ENCODE assay signal across 8 cellular contexts in the genomic region with DNA sequence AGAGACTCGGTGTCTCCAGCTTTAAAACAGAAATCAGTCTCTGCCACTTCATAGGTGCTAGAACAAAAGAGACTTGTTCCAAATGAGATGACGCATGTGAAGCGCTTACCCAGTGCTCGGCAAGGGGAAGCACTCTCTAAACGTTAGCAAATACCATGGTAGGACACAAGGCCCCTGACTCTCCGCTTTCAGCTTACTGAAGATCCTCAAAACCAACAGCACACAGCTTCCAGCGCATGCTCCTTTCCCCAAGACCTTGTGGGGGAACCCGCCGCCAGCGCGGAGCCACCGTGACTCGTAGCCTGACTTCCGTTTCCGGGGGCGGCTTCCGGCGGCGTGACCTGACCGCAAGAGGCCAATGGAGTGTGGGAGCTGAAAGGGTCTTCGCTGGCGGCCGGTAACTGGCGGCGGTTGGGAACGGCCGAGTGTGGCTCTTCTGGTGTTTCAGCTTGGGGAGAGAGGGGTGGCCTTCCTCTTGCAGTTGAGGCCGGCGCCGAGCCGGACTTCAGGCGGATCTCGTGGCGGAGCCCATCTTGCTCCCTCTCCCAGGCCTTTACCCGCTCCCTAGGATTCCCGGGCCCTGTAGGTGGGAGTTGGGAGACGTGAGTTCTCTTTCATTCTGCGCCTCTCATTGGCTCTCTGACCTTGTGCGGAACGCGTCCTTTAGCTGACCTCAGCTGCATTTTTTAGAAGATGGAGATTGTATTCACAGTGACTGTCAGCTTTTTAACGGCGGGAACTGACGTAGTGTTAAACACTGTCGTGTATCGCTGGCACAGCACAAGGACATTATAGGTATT. TPM values are rescaled to one million over a fixed set of nuclear protein-coding genes. Genes with fewer than 3 reads are reported as not detected.
DNase-seq lines count a peak whose midpoint lies in the region; ATAC-seq, FAIRE-seq and TF ChIP-seq lines count a peak whose summit lies in the region.

A gene with protein sequence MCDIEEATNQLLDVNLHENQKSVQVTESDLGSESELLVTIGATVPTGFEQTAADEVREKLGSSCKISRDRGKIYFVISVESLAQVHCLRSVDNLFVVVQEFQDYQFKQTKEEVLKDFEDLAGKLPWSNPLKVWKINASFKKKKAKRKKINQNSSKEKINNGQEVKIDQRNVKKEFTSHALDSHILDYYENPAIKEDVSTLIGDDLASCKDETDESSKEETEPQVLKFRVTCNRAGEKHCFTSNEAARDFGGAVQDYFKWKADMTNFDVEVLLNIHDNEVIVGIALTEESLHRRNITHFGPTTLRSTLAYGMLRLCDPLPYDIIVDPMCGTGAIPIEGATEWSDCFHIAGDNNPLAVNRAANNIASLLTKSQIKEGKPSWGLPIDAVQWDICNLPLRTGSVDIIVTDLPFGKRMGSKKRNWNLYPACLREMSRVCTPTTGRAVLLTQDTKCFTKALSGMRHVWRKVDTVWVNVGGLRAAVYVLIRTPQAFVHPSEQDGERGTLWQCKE (plus strand): TSS at position 324 of the 800 bp plus-strand sequence. CDS start 2,015 bp downstream, outside the sequence.

- ATAC-seq in HG03460 (IDR thresholded peaks at IDR 0.05; ENCODE audit: unreplicated experiment) (peak; percentile 98), HepG2 (peak; percentile 98)

- in situ Hi-C loops in HepG2 (cut with HindIII; ENCODE audit: extremely low pct_ligation_motif_present, low pct_unique_long_range_greater_than_20kb): no loop called here

- TF ChIP-seq EP300 in HepG2 (IDR thresholded peaks at IDR 0.05; ENCODE audit: low read depth in 2 of 2, low read length in 2 of 2) (no peak), HepG2 (CRISPR knock-in tag; IDR thresholded peaks at IDR 0.05; ENCODE audit: borderline replicate concordance) (peak; percentile 69)

- peak; percentile 45 for TF ChIP-seq RAD21 in HepG2 (CRISPR knock-in tag; IDR thresholded peaks at IDR 0.05)

- H3K4me3 ChIP-seq in BLaER1: peak within 1 kb of the TSS; percentile 73
- peak within 1 kb of the TSS; percentile 58 to 88 (median 76) for H3K4me3 ChIP-seq in HepG2 (replicated peaks in 1 of 3; ENCODE audit: insufficient read depth in 1 of 3, low read depth in 2 of 3, low read length in 3 of 3)

- peak; percentile 64 for DNase-seq in GM19240 (ENCODE audit: insufficient read length, low spot score)
- peak; percentile 56 for DNase-seq in NCI-H748 treated with DMSO at 0.1 percent for 48 hours (lab: John Stamatoyannopoulos, UW)
- DNase-seq in activated CD4-positive, alpha-beta T cell treated with anti-CD3 and anti-CD28 coated beads, Interleukin-2, amount 50 U/mL, for 24 hours (ENCODE audit: low read depth in 1 of 2, low spot score in 1 of 2): peak; percentile 83 to 94
- DNase-seq in dermis blood vessel endothelial cell: peak; percentile 95
- DNase-seq in HepG2 (ENCODE audit: low spot score): peak; percentile 93
- peak; percentile 95 for DNase-seq in stimulated activated CD4-positive, alpha-beta T cell treated with anti-CD3 and anti-CD28 coated beads, Interleukin-4, amount 100 ng/mL, for 24 hours

- H3K4me1 ChIP-seq in BLaER1 (peaks cover 20% of the 10 kb centered on the region), HepG2 (ENCODE audit: insufficient read depth, low read length) (peaks cover 36% of the 10 kb centered on the region)

- intact Hi-C loops in HepG2 (cut with micrococcal nuclease; ENCODE audit: unreplicated experiment): loop anchor here (1.0 kb wide), 2 partner anchors 10 to 34 kb away; a partner anchor contains a TSS

- POLR2A ChIA-PET in HepG2 (lab: Yijun Ruan, JAX): interaction anchor here (0.6 to 3.7 kb wide), 34 partner anchors 9 to 752 kb away, joined by 3 to 112 read pairs (median 4); a partner anchor contains a TSS

- peaks cover 18% of the 10 kb centered on the region for H3K79me2 ChIP-seq in HepG2 (ENCODE audit: insufficient read depth, low read length)

- no peaks in the 10 kb centered on the region for H4K20me1 ChIP-seq in BLaER1
- no peaks in the 10 kb centered on the region for H4K20me1 ChIP-seq in HepG2 (ENCODE audit: insufficient read depth, low read length)

- peak; percentile 92 for FAIRE-seq in HepG2 (lab: Jason Lieb, UNC)

- H3K9me3 ChIP-seq in BLaER1 (no peaks in the 10 kb centered on the region), HepG2 (ENCODE audit: low read length) (no peaks in the 10 kb centered on the region)

- H3K4me2 ChIP-seq in BLaER1: peak within 1 kb of the TSS; percentile 82
- peak within 1 kb of the TSS; percentile 81 for H3K4me2 ChIP-seq in HepG2 (ENCODE audit: low read depth, low read length)

- BruUV-seq in HepG2 (replicated peaks; lab: Mats Ljungman, UMichigan): TSS peak; percentile 83

- under 1% methylated on average over 36 of the region's 46 CpGs for WGBS in HepG2 (ENCODE audit: low lambda C conversion rate)

- H3K27ac ChIP-seq in BLaER1: peak within 1 kb of the TSS; percentile 95
- peak within 1 kb of the TSS; percentile 98 for H3K27ac ChIP-seq in HepG2 (ENCODE audit: extremely low read length, insufficient read depth, low read length)

- no peak for TF ChIP-seq CTCF in HepG2 (CRISPR knock-in tag; IDR thresholded peaks at IDR 0.05)

- CTCF ChIA-PET in HepG2 (lab: Yijun Ruan, JAX; ENCODE audit: low intra/inter-chr PET ratio, low total read pairs): interaction anchor here (1.2 kb wide), 1 partner anchor 9 kb away, joined by 3 read pairs; no protein-coding TSS in a partner anchor

- TF ChIP-seq POLR2A in HepG2 (IDR thresholded peaks at IDR 0.05; ENCODE audit: insufficient read depth in 1 of 2, low read depth in 2 of 2, low read length in 2 of 2): peak; percentile 93 to 94

- H2AFZ ChIP-seq in HepG2 (ENCODE audit: low read length): peak within 1 kb of the TSS; percentile 75

- H3K9ac ChIP-seq in BLaER1 (peak within 1 kb of the TSS; percentile 92), HepG2 (ENCODE audit: insufficient read depth, low read depth, low read length) (peak within 1 kb of the TSS; percentile 95)

- H3K36me3 ChIP-seq in BLaER1 (peaks cover 35% of the 10 kb centered on the region), HepG2 (replicated peaks in 1 of 2; ENCODE audit: control insufficient read depth in 1 of 2, insufficient read depth in 2 of 2, low read length in 2 of 2) (peaks cover 2 to 26% of the 10 kb centered on the region in 2 experiments; a peak in 3 of 5 replicates)

- H3K27me3 ChIP-seq in BLaER1: no peaks in the 10 kb centered on the region
- no peaks in the 10 kb centered on the region for H3K27me3 ChIP-seq in HepG2 (ENCODE audit: control insufficient read depth in 1 of 2, insufficient read depth in 2 of 2, low read length in 2 of 2)

TF ChIP-seq in HepG2, 621 proteins besides CTCF, POLR2A, EP300 and RAD21 (continues in another document):
- peak; percentile 71 for TF ChIP-seq ZNF143 (CRISPR knock-in tag; IDR thresholded peaks at IDR 0.05)
- peak; percentile 63; the same call in 1 of the 2 replicates for TF ChIP-seq ZBTB8A (CRISPR knock-in tag; IDR thresholded peaks at IDR 0.05; ENCODE audit: borderline replicate concordance, low read depth)
- no peak for TF ChIP-seq ZNF282 (IDR thresholded peaks at IDR 0.05; ENCODE audit: partially characterized antibody)
- no peak for TF ChIP-seq ZNF496 (CRISPR knock-in tag; IDR thresholded peaks at IDR 0.05; ENCODE audit: insufficient replicate concordance)
- peak; percentile 53; the same call in 1 of the 2 replicates for TF ChIP-seq NAIF1 (CRISPR knock-in tag; IDR thresholded peaks at IDR 0.05; ENCODE audit: borderline replicate concordance)
- TF ChIP-seq, protein P1, sequence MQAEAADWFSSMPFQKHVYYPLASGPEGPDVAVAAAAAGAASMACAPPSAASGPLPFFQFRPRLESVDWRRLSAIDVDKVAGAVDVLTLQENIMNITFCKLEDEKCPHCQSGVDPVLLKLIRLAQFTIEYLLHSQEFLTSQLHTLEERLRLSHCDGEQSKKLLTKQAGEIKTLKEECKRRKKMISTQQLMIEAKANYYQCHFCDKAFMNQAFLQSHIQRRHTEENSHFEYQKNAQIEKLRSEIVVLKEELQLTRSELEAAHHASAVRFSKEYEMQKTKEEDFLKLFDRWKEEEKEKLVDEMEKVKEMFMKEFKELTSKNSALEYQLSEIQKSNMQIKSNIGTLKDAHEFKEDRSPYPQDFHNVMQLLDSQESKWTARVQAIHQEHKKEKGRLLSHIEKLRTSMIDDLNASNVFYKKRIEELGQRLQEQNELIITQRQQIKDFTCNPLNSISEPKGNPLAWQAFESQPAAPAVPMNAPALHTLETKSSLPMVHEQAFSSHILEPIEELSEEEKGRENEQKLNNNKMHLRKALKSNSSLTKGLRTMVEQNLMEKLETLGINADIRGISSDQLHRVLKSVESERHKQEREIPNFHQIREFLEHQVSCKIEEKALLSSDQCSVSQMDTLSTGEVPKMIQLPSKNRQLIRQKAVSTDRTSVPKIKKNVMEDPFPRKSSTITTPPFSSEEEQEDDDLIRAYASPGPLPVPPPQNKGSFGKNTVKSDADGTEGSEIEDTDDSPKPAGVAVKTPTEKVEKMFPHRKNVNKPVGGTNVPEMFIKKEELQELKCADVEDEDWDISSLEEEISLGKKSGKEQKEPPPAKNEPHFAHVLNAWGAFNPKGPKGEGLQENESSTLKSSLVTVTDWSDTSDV (CRISPR knock-in tag; IDR thresholded peaks at IDR 0.05): no peak
- peak; percentile 78; the same call in 1 of the 2 replicates for TF ChIP-seq ZMYM4 (CRISPR knock-in tag; IDR thresholded peaks at IDR 0.05)

RNA-seq across cellular contexts. Expression of the gene that starts here (rescaled TPM):
- total RNA-seq in dermis blood vessel endothelial cell (23.5 and 30.9 TPM in 2 replicates), HepG2 (2016; rRNA removed; fragmentation: Illumina TruSeq; extraction: Trizol) (44.1 and 62.4 TPM in 2 replicates)
- 10.2 and 11.1 TPM in 2 replicates for total RNA-seq in HepG2 (2016; cell fraction: cytosol; rRNA removed; fragmentation: Illumina TruSeq; extraction: Trizol; ENCODE audit: low read depth)
- total RNA-seq in HepG2 (2016; cell fraction: insoluble cytoplasmic fraction; rRNA removed; fragmentation: Illumina TruSeq; extraction: Trizol): 47.7 and 61.2 TPM in 2 replicates
- 24.6 and 30.2 TPM in 2 replicates for total RNA-seq in HepG2 (2016; cell fraction: membrane; rRNA removed; fragmentation: Illumina TruSeq; extraction: Trizol)
- total RNA-seq in HepG2 (2016; cell fraction: nucleus; rRNA removed; fragmentation: Illumina TruSeq; extraction: Trizol): 22.3 and 26.8 TPM in 2 replicates
- polyA plus RNA-seq in HepG2 (2011; rRNA removed): 27.5 and 31.2 TPM in 2 replicates
- 18.8 and 24.9 TPM in 2 replicates for polyA plus RNA-seq in HepG2 (2011; cell fraction: cytosol; rRNA removed)
- 16.7 and 17.6 TPM in 2 replicates for polyA plus RNA-seq in HepG2 (2011; cell fraction: nucleus; rRNA removed)
- polyA plus RNA-seq in HepG2 (2012): 27.5 and 34.5 TPM in 2 replicates
- 4.9 and 5.9 TPM in 2 replicates for polyA plus RNA-seq in HepG2 (2016; cell fraction: cytosol; fragmentation: Illumina TruSeq; extraction: Trizol; ENCODE audit: low read depth)
- polyA plus RNA-seq in HepG2 (2016; cell fraction: insoluble cytoplasmic fraction; fragmentation: Illumina TruSeq; extraction: Trizol; ENCODE audit: low read depth): 49.5 and 53.5 TPM in 2 replicates
- 11.9 and 13.1 TPM in 2 replicates for polyA plus RNA-seq in HepG2 (2016; cell fraction: membrane; fragmentation: Illumina TruSeq; extraction: Trizol; ENCODE audit: low read depth)
- polyA plus RNA-seq in HepG2 (2016; cell fraction: nucleus; fragmentation: Illumina TruSeq; extraction: Trizol; ENCODE audit: insufficient read depth, low read depth): 29.7 and 33.3 TPM in 2 replicates
- 39.3 and 55.9 TPM in 2 replicates for polyA minus RNA-seq in HepG2 (2011; rRNA and poly(A)+ RNA removed; ENCODE audit: low replicate concordance)
- polyA minus RNA-seq in HepG2 (2011; cell fraction: cytosol; rRNA and poly(A)+ RNA removed): 30.0 and 31.3 TPM in 2 replicates
- polyA minus RNA-seq in HepG2 (2011; cell fraction: nucleus; rRNA and poly(A)+ RNA removed): 23.6 and 35.3 TPM in 2 replicates

Comparison
In these comparisons a context has a peak if more than half of its experiments do, and no peak if none do; other contexts are left out.
1. Peak in every context shown above with its lines: DNase-seq, ATAC-seq, H3K4me3 ChIP-seq and H3K27ac ChIP-seq.